Comparison of ENCODE assay signal across 11 cellular contexts in the genomic region with DNA sequence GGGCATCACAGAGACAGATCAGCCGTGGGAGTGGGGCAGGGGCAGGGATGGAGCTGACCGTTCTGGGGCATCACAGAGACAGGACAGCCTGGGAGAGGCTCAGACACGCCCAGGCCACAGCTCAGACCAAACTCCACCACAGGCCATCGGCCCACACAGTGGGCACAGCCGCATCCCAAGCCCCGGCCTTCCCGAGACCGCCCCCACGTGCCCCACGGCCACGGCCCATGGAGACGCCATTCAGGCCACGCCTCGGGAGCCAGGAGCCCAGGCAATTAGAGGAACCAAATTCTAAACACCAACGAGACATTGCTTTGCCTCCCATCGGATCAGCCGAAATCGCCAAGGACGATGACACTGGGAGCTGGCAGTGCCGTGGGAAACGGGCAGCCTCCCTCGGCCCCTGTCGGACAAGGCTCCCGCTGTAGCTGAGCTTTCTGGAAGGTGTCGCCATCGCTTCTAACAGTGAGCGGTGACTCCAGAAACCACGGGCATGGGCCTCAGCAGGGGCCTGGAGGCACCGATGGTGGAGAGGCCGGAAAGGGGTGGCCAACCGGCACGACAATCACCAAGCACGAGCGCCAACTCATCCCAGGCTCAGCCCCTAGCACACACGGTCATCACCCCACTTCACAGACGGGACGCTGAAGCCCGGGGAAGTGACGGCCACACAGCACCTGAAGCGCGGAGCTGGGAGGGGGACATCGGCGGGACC. TPM values are rescaled to one million over a fixed set of nuclear protein-coding genes. Genes with fewer than 3 reads are reported as not detected.
A peak's percentile ranks its signal among the peaks of the same experiment; 100 is the strongest.
DNase-seq lines count a peak whose midpoint lies in the region; ATAC-seq and TF ChIP-seq lines count a peak whose summit lies in the region.
"Had no signal": no experiment of that assay in that cellular context is flagged by ENCODE, and none has a peak within 500 bp of the region (broad histone marks: within the 10 kb centered on the region; RNA-seq: fewer than 3 reads in every experiment).

No MANE protein-coding gene starts in this region.

- H3K4me2 ChIP-seq in BLaER1 treated with 17β-estradiol and CSF1 and Interleukin-3, amounts not matched to agents 10 nM and 100 nM = peak overlapping the region; percentile 77 to 98 (median 96)
- H3K4me2 ChIP-seq in GM23338 (no peak overlapping the region), neural cell (ENCODE audit: low read length) (no peak overlapping the region)

- H3K4me3 Mint-ChIP-seq in GM23338 = peak overlapping the region; percentile 83; the same call in 2 of the 3 replicates

- DNase-seq in GM23338 (ENCODE audit: low spot score) = no peak
- DNase-seq in coronary artery (ENCODE audit: low spot score) = no peak
- no peak for DNase-seq in OCI-M2 (lab: John Stamatoyannopoulos, UW; ENCODE audit: unreplicated experiment)
- DNase-seq in NCI-H1105 (lab: John Stamatoyannopoulos, UW) = no peak
- DNase-seq: DMS53, NCI-H524 had no signal

- no peak overlapping the region for H2AFZ ChIP-seq in GM23338
- H2AFZ ChIP-seq in neural cell (ENCODE audit: low read depth, low read length) = no peak overlapping the region

- H3K36me3 Mint-ChIP-seq in GM23338 (ENCODE audit: low read depth) = no peaks in the 10 kb centered on the region

- TF ChIP-seq RAD21 in neural cell (conservative IDR thresholded peaks at IDR 0.05) = no peak

- H3K9me3 Mint-ChIP-seq in GM23338 = peaks cover 3% of the 10 kb centered on the region; the same call in 1 of the 3 replicates

- H3K27ac Mint-ChIP-seq in GM23338 = no peak overlapping the region; the same call in 1 of the 2 replicates

- TF ChIP-seq CTCF in GM23338 (conservative IDR thresholded peaks at IDR 0.05; ENCODE audit: low read depth in 2 of 2) (no peak), coronary artery (IDR thresholded peaks at IDR 0.05) (no peak), neural cell (IDR thresholded peaks at IDR 0.05; ENCODE audit: poor library complexity, severe bottlenecking) (no peak)

- H3K9me3 ChIP-seq in BLaER1 treated with 17β-estradiol and CSF1 and Interleukin-3, amounts not matched to agents 10 nM and 100 nM (replicated peaks in 1 of 11) = no peaks in the 10 kb centered on the region
- H3K9me3 ChIP-seq in neural cell (ENCODE audit: low read length) = no peaks in the 10 kb centered on the region

- H3F3A ChIP-seq in GM23338 (replicated peaks; ENCODE audit: low read depth) = 0 out of 2 replicates have a peak, but pooled peaks cover 3% of the 10 kb centered on the region
- no peaks in the 10 kb centered on the region for H3F3A ChIP-seq in neural cell (ENCODE audit: insufficient read depth, low read length, poor library complexity, severe bottlenecking)

- peak overlapping the region in 5 of 11 experiments; percentile 3 to 26 (median 18); a peak in 2 of 22 replicates for H3K27ac ChIP-seq in BLaER1 treated with 17β-estradiol and CSF1 and Interleukin-3, amounts not matched to agents 10 nM and 100 nM
- H3K27ac ChIP-seq in GM23338 (ENCODE audit: low read depth) = no peak overlapping the region
- peak overlapping the region; percentile 82 to 97 for H3K27ac ChIP-seq in coronary artery
- no peak overlapping the region for H3K27ac ChIP-seq in neural cell (ENCODE audit: low read length)

- H3K27me3 ChIP-seq in BLaER1 treated with 17β-estradiol and CSF1 and Interleukin-3, amounts not matched to agents 10 nM and 100 nM = no peaks in the 10 kb centered on the region
- no peaks in the 10 kb centered on the region for H3K27me3 ChIP-seq in GM23338 (ENCODE audit: insufficient read depth)
- H3K27me3 ChIP-seq in neural cell (ENCODE audit: insufficient read depth, low read depth, low read length) = no peaks in the 10 kb centered on the region

- H3K79me2 ChIP-seq in GM23338 (replicated peaks; ENCODE audit: insufficient read depth) = peaks cover 53% of the 10 kb centered on the region
- peaks cover 24% of the 10 kb centered on the region for H3K79me2 ChIP-seq in neural cell (replicated peaks; ENCODE audit: insufficient read depth, low read length)

- peak overlapping the region; percentile 37 to 71 (median 54); a peak in 19 of 22 replicates for H3K9ac ChIP-seq in BLaER1 treated with 17β-estradiol and CSF1 and Interleukin-3, amounts not matched to agents 10 nM and 100 nM
- no peak overlapping the region for H3K9ac ChIP-seq in neural cell (ENCODE audit: low read length)

- peaks cover 4% of the 10 kb centered on the region for H3K27me3 Mint-ChIP-seq in GM23338 (ENCODE audit: insufficient read depth, low read depth, poor library complexity)

- TF ChIP-seq EP300 in neural cell (conservative IDR thresholded peaks at IDR 0.05; ENCODE audit: poor library complexity, severe bottlenecking) = no peak

- peaks cover 16 to 38% (median 25%) of the 10 kb centered on the region in 10 experiments for H3K4me1 ChIP-seq in BLaER1 treated with 17β-estradiol and CSF1 and Interleukin-3, amounts not matched to agents 10 nM and 100 nM
- peaks cover 3% of the 10 kb centered on the region; the same call in 1 of the 2 replicates for H3K4me1 ChIP-seq in GM23338 (ENCODE audit: insufficient read depth)

- H3K4me3 ChIP-seq in BLaER1 treated with 17β-estradiol and CSF1 and Interleukin-3, amounts not matched to agents 10 nM and 100 nM = peak overlapping the region in 6 of 10 experiments; percentile 18 to 41 (median 26); a peak in 3 of 20 replicates
- no peak overlapping the region for H3K4me3 ChIP-seq in GM23338
- H3K4me3 ChIP-seq in coronary artery = peak overlapping the region; percentile 99
- H3K4me3 ChIP-seq in neural cell (ENCODE audit: low read length) = peak overlapping the region; percentile 27

- H3K36me3 ChIP-seq in BLaER1 treated with 17β-estradiol and CSF1 and Interleukin-3, amounts not matched to agents 10 nM and 100 nM = peaks cover 0 to 33% (median 13%) of the 10 kb centered on the region in 11 experiments; a peak in 14 of 22 replicates
- H3K36me3 ChIP-seq in GM23338 (ENCODE audit: insufficient read depth) = no peaks in the 10 kb centered on the region
- H3K36me3 ChIP-seq in neural cell (ENCODE audit: insufficient read depth, low read length) = no peaks in the 10 kb centered on the region

- H3K4me1 Mint-ChIP-seq in GM23338 = no peaks in the 10 kb centered on the region; the same call in 2 of the 3 replicates

- H4K20me1 ChIP-seq in BLaER1 treated with 17β-estradiol and CSF1 and Interleukin-3, amounts not matched to agents 10 nM and 100 nM = peaks cover 56 to 70% (median 63%) of the 10 kb centered on the region in 11 experiments
- H4K20me1 ChIP-seq in GM23338 (replicated peaks; ENCODE audit: insufficient read depth) = peaks cover 3% of the 10 kb centered on the region; the same call in 1 of the 2 replicates
- H4K20me1 ChIP-seq in neural cell (ENCODE audit: insufficient read depth) = no peaks in the 10 kb centered on the region

- H3K9me2 ChIP-seq in GM23338 (ENCODE audit: insufficient read depth) = no peaks in the 10 kb centered on the region
- no peaks in the 10 kb centered on the region for H3K9me2 ChIP-seq in neural cell (ENCODE audit: insufficient read depth, low read length)

- ATAC-seq in GM23338 (no peak), GM18909 (IDR thresholded peaks at IDR 0.05; ENCODE audit: poor library complexity, unreplicated experiment) (no peak), HG02642 (IDR thresholded peaks at IDR 0.05; ENCODE audit: poor library complexity, unreplicated experiment) (no peak)
- ATAC-seq: right cardiac atrium had no signal

TF ChIP-seq in GM23338, 12 proteins besides CTCF, POLR2A, EP300 and RAD21:
- TF ChIP-seq JUNB (IDR thresholded peaks at IDR 0.05; ENCODE audit: unreplicated experiment) (no peak), ZNF331 (CRISPR knock-in tag; IDR thresholded peaks at IDR 0.05; ENCODE audit: low read depth) (no peak), EZH2 (IDR thresholded peaks at IDR 0.05; ENCODE audit: low read depth, unreplicated experiment) (no peak)

TF ChIP-seq in neural cell, 6 proteins besides CTCF, POLR2A, EP300 and RAD21:
- TF ChIP-seq TAF1 (IDR thresholded peaks at IDR 0.05; ENCODE audit: low read depth) (no peak), MXI1 (conservative IDR thresholded peaks at IDR 0.05; ENCODE audit: poor library complexity, severe bottlenecking) (no peak), POLR2AphosphoS5 (IDR thresholded peaks at IDR 0.05) (no peak), SMC3 (conservative IDR thresholded peaks at IDR 0.05; ENCODE audit: poor library complexity) (no peak), EZH2 (IDR thresholded peaks at IDR 0.05; ENCODE audit: borderline replicate concordance, insufficient read depth, low read length, poor library complexity, severe bottlenecking) (no peak)
- TF ChIP-seq, protein P1, sequence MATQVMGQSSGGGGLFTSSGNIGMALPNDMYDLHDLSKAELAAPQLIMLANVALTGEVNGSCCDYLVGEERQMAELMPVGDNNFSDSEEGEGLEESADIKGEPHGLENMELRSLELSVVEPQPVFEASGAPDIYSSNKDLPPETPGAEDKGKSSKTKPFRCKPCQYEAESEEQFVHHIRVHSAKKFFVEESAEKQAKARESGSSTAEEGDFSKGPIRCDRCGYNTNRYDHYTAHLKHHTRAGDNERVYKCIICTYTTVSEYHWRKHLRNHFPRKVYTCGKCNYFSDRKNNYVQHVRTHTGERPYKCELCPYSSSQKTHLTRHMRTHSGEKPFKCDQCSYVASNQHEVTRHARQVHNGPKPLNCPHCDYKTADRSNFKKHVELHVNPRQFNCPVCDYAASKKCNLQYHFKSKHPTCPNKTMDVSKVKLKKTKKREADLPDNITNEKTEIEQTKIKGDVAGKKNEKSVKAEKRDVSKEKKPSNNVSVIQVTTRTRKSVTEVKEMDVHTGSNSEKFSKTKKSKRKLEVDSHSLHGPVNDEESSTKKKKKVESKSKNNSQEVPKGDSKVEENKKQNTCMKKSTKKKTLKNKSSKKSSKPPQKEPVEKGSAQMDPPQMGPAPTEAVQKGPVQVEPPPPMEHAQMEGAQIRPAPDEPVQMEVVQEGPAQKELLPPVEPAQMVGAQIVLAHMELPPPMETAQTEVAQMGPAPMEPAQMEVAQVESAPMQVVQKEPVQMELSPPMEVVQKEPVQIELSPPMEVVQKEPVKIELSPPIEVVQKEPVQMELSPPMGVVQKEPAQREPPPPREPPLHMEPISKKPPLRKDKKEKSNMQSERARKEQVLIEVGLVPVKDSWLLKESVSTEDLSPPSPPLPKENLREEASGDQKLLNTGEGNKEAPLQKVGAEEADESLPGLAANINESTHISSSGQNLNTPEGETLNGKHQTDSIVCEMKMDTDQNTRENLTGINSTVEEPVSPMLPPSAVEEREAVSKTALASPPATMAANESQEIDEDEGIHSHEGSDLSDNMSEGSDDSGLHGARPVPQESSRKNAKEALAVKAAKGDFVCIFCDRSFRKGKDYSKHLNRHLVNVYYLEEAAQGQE (IDR thresholded peaks at IDR 0.05; ENCODE audit: borderline replicate concordance) = no peak

RNA-seq across cellular contexts. Expression of a gene that starts 2.4 kb away (rescaled TPM):
- total RNA-seq in GM23338 (2014; rRNA removed; shearing (Covaris generic)) = 35.2 and 46.7 TPM in 2 replicates
- polyA plus RNA-seq in GM23338 (2016; fragmentation: Nextera tagmentation; extraction: Ambion mirVana) (11.8 and 13.5 TPM in 2 replicates), neural cell (7.0 and 7.1 TPM in 2 replicates)
- polyA minus RNA-seq in neural cell = 32.6 and 35.3 TPM in 2 replicates

RNA-seq across cellular contexts. Expression of a gene that starts 10.4 kb away (rescaled TPM):
- 19.8 and 23.9 TPM in 2 replicates for total RNA-seq in GM23338 (2014; rRNA removed; shearing (Covaris generic))
- polyA plus RNA-seq in GM23338 (2016; fragmentation: Nextera tagmentation; extraction: Ambion mirVana) (14.1 and 18.2 TPM in 2 replicates), neural cell (0.15 TPM in 1 of 2 replicates, not detected in the other)
- 0.24 and 0.35 TPM in 2 replicates for polyA minus RNA-seq in neural cell
- total RNA-seq: right cardiac atrium had no signal

Comparison
In these comparisons a context has a peak if more than half of its experiments do, and no peak if none do; other contexts are left out.
1. H3K27ac ChIP-seq: peak in coronary artery (2 of 2); none in GM23338 (single experiment) and neural cell (single experiment).
2. H3K4me2 ChIP-seq: peak in BLaER1 treated with 17β-estradiol and CSF1 and Interleukin-3, amounts not matched to agents 10 nM and 100 nM (11 of 11); none in GM23338 (single experiment) and neural cell (single experiment).
3. RNA of a gene that starts 10.4 kb away (polyA plus RNA-seq): 14.1 to 18.2 TPM in GM23338; 0.15 TPM in neural cell; every median in the first group is over 10 times any median in the second.